ENCODE assay signal across 8 cellular contexts in the genomic region with DNA sequence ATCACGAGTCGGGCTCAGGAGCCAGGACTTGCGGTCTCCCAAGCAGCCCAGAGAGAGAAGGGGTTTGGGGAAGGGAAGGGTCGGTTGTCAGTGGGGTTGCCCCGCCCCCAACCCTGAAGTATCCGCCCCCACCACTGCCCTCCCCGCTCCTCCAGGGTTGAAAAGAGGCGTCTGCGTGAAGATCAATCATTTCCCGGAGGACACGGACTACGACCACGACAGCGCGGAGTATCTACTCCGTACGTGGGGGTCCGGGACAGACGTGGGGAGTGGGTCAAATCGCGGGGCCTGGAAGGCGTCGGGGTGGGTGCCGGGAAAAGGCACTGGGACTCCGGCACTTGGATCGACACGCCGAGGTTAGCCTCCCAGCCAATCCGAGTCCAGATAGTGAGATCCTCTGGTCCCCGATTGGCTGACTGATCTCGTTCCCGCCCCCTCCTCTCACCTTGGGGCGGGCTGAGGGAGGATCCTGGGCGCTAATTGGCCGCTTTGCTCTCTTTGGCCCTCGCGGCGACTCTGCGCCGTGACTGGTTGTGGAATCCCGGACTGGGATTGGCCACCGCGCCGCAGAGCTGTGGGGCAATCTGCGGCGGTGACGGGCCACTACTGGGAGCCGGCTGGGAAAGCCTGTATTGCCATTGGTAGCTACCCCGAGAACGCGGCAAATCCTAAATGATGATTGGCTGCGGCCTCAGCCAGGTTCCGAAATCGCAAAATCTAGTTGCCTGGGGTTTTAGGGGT. TPM values are rescaled to one million over a fixed set of nuclear protein-coding genes. Genes with fewer than 3 reads are reported as not detected.
DNase-seq lines count a peak whose midpoint lies in the region; ATAC-seq and TF ChIP-seq lines count a peak whose summit lies in the region.

No MANE protein-coding gene starts in this region.

- no peak for TF ChIP-seq CTCF in fibroblast of pulmonary artery (IDR thresholded peaks at IDR 0.05; ENCODE audit: low read length, missing control alignments)
- no peak for TF ChIP-seq CTCF in natural killer cell (IDR thresholded peaks at IDR 0.05)
- no peak for TF ChIP-seq CTCF in uterus (IDR thresholded peaks at IDR 0.05)
- no peak for TF ChIP-seq CTCF in transverse colon (IDR thresholded peaks at IDR 0.05)

- peaks cover 8% of the 10 kb centered on the region for H3K36me3 Mint-ChIP-seq in activated CD8-positive, alpha-beta memory T cell treated with anti-CD3 and anti-CD28 coated beads, Interleukin-2, amount 10 ng/mL, durations not matched to agents 7 days and 5 days
- peaks cover 11% of the 10 kb centered on the region for H3K36me3 Mint-ChIP-seq in natural killer cell

- CTCF ChIA-PET in activated CD8-positive, alpha-beta memory T cell treated with anti-CD3 and anti-CD28 coated beads, Interleukin-2, amount 10 ng/mL, durations not matched to agents 7 days and 5 days (lab: Charles Lee), result no interaction called here

- H3K9me3 ChIP-seq in uterus (no peaks in the 10 kb centered on the region), transverse colon (no peaks in the 10 kb centered on the region)

- DNase-seq in HS-5 (ENCODE audit: low read depth) (peak; percentile 97), fibroblast of pulmonary artery (ENCODE audit: low read depth) (peak; percentile 98), natural killer cell (no peak), uterus (peak; percentile 21), NCI-H82 (lab: John Stamatoyannopoulos, UW) (no peak), transverse colon (no peak)
- DNase-seq in activated CD8-positive, alpha-beta memory T cell treated with anti-CD3 and anti-CD28 coated beads, Interleukin-2, amount 10 ng/mL, durations not matched to agents 7 days and 5 days, result no peak

- WGBS in transverse colon (ENCODE audit: low coverage in 1 of 2), 2 donors, result 36% methylated on average over 54 of the region's 54 CpGs; no CpG with 5 or more reads in 1 of the 2 donors

- peak overlapping the region; percentile 65 for H3K4me3 ChIP-seq in fibroblast of pulmonary artery (replicated peaks; ENCODE audit: low read depth, low read length)
- H3K4me3 ChIP-seq in uterus, result no peak overlapping the region
- H3K4me3 ChIP-seq in transverse colon, result peak overlapping the region in 1 of 4 donors; percentile 32

- peaks cover 12% of the 10 kb centered on the region for H3K4me1 Mint-ChIP-seq in activated CD8-positive, alpha-beta memory T cell treated with anti-CD3 and anti-CD28 coated beads, Interleukin-2, amount 10 ng/mL, durations not matched to agents 7 days and 5 days
- peaks cover 5 to 26% of the 10 kb centered on the region in 2 donors for H3K4me1 Mint-ChIP-seq in natural killer cell

- H3K9me3 Mint-ChIP-seq in activated CD8-positive, alpha-beta memory T cell treated with anti-CD3 and anti-CD28 coated beads, Interleukin-2, amount 10 ng/mL, durations not matched to agents 7 days and 5 days (ENCODE audit: low read depth), result peaks cover 2% of the 10 kb centered on the region
- H3K9me3 Mint-ChIP-seq in natural killer cell, result peaks cover 0 to 4% of the 10 kb centered on the region in 2 donors

- no peak for ATAC-seq in activated CD8-positive, alpha-beta memory T cell treated with anti-CD3 and anti-CD28 coated beads, Interleukin-2, amount 10 ng/mL, durations not matched to agents 7 days and 5 days
- ATAC-seq in natural killer cell (peak; percentile 29 to 76 (median 68)), HG02970 (IDR thresholded peaks at IDR 0.05; ENCODE audit: low FRiP score, unreplicated experiment) (no peak)

- H3K4me1 ChIP-seq in uterus, result peaks cover 0 to 11% of the 10 kb centered on the region in 2 donors
- peaks cover 0 to 28% (median 6%) of the 10 kb centered on the region in 4 donors for H3K4me1 ChIP-seq in transverse colon

- no peak overlapping the region for H3K27ac Mint-ChIP-seq in activated CD8-positive, alpha-beta memory T cell treated with anti-CD3 and anti-CD28 coated beads, Interleukin-2, amount 10 ng/mL, durations not matched to agents 7 days and 5 days
- no peak overlapping the region for H3K27ac Mint-ChIP-seq in natural killer cell

- TF ChIP-seq EP300 in transverse colon (IDR thresholded peaks at IDR 0.05; ENCODE audit: low read depth), result no peak

- in situ Hi-C loops in transverse colon (cut with MboI; ENCODE audit: low pct_ligation_motif_present in 1 of 4, low pct_unique_long_range_greater_than_20kb in 1 of 4, low sequenced_read_pairs in 3 of 4), result no loop called here

- H3K27me3 Mint-ChIP-seq in activated CD8-positive, alpha-beta memory T cell treated with anti-CD3 and anti-CD28 coated beads, Interleukin-2, amount 10 ng/mL, durations not matched to agents 7 days and 5 days, result peaks cover 41% of the 10 kb centered on the region
- peaks cover 36 to 43% of the 10 kb centered on the region in 2 donors for H3K27me3 Mint-ChIP-seq in natural killer cell (ENCODE audit: low read depth in 2 of 2)

- H3K27ac ChIP-seq in uterus (no peak overlapping the region), transverse colon (no peak overlapping the region)

- no peaks in the 10 kb centered on the region for H3K36me3 ChIP-seq in uterus
- H3K36me3 ChIP-seq in transverse colon, result no peaks in the 10 kb centered on the region

- peak overlapping the region; percentile 19 for H3K4me3 Mint-ChIP-seq in activated CD8-positive, alpha-beta memory T cell treated with anti-CD3 and anti-CD28 coated beads, Interleukin-2, amount 10 ng/mL, durations not matched to agents 7 days and 5 days
- H3K4me3 Mint-ChIP-seq in natural killer cell, result peak overlapping the region; percentile 82

- H3K27me3 ChIP-seq in uterus (peaks cover 4 to 36% of the 10 kb centered on the region in 2 donors), transverse colon (peaks cover 79% of the 10 kb centered on the region)

- TF ChIP-seq POLR2A in uterus (IDR thresholded peaks at IDR 0.05) (no peak), transverse colon (IDR thresholded peaks at IDR 0.05) (no peak)

- intact Hi-C loops in natural killer cell (cut with micrococcal nuclease) (no loop called here), uterus (cut with DNase I; ENCODE audit: low total_unique reads) (no loop called here), transverse colon (cut with DNase I; ENCODE audit: low total_unique reads) (no loop called here)

RNA-seq across cellular contexts. Expression of a gene that starts 13.3 kb away (rescaled TPM):
- not detected for total RNA-seq in activated CD8-positive, alpha-beta memory T cell treated with anti-CD3 and anti-CD28 coated beads, Interleukin-2, amount 10 ng/mL, durations not matched to agents 7 days and 5 days
- total RNA-seq in natural killer cell (10 to 100 TPM in 1 of 3 donors, not detected in 2; 11.5 TPM), uterus (1 to 10 TPM in 1 of 4 donors, under 1 TPM in 1, not detected in 2; 0.55 to 1.7 TPM), transverse colon (not detected)

RNA-seq across cellular contexts. Expression of a gene that starts 15.4 kb away (rescaled TPM):
- not detected for total RNA-seq in activated CD8-positive, alpha-beta memory T cell treated with anti-CD3 and anti-CD28 coated beads, Interleukin-2, amount 10 ng/mL, durations not matched to agents 7 days and 5 days
- total RNA-seq in natural killer cell (1 to 10 TPM in 1 of 3 donors, not detected in 2; 2.3 TPM), uterus (under 1 TPM in 2 of 4 donors, not detected in 2; 0.21 to 0.24 TPM), transverse colon (not detected)

Comparison
In these comparisons a context has a peak if more than half of its experiments do, and no peak if none do; other contexts are left out.
1. DNase-seq: peak in HS-5 (single experiment), fibroblast of pulmonary artery (single experiment) and uterus (2 of 2); none in activated CD8-positive, alpha-beta memory T cell treated with anti-CD3 and anti-CD28 coated beads, Interleukin-2, amount 10 ng/mL, durations not matched to agents 7 days and 5 days (single experiment), natural killer cell (single experiment), NCI-H82 (single experiment) and transverse colon (single experiment).
2. ATAC-seq: peak in natural killer cell (3 of 3); none in activated CD8-positive, alpha-beta memory T cell treated with anti-CD3 and anti-CD28 coated beads, Interleukin-2, amount 10 ng/mL, durations not matched to agents 7 days and 5 days (single experiment) and HG02970 (single experiment).